ENCODE assay signal across 7 cellular contexts in the genomic region with DNA sequence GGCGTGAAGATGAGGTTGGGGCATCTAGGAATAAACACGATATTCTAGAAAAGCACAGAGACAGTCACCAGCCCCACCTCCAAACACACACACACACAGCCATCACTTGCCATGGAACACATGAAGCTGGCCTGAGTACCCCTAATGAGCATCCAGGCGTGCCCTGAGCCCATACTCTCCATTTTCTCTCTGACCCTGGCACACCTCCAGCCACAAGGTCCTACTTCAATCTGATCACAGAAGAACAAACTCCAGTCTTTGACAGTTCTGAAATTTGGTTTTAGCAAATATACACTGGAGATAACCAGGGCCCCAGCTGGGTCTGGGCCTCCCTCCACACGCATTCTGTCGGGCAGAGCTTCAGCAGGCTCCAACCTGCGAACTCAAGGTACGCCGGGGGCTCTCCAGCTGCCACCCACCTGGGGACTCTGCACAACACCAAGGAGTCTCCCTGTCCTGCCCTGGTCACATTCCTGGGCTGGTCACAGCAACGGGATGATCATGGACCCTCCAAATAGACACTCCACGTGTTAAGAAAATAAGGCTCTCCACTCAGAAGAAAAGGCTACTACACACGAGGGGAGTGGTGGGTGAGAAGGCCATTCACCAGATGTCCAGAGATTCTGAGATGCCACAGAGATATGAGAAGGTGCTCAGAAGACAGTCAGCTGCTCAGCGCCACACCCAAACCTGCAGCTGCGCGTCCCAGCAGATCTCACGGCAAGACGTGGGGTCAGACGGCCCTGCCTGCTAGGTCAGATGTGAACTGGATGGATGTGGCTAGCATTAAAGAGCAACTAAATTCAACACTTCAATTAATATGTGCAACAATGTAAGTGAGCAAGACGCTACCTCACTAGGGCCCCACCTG.
A peak's percentile ranks its signal among the peaks of the same experiment; 100 is the strongest.
DNase-seq lines count a peak whose midpoint lies in the region; ATAC-seq and TF ChIP-seq lines count a peak whose summit lies in the region.

No MANE protein-coding gene starts in this region.

- in situ Hi-C loops in brain microvascular endothelial cell (cut with HindIII; ENCODE audit: low pct_ligation_motif_present, low sequenced_read_pairs), result no loop called here

- peaks cover 67% of the 10 kb centered on the region for H3K4me1 ChIP-seq in parathyroid adenoma

- no peaks in the 10 kb centered on the region for H3K9me3 ChIP-seq in parathyroid adenoma (ENCODE audit: control insufficient read depth, low read length)

- H3K4me3 ChIP-seq in brain microvascular endothelial cell (ENCODE audit: low read depth, low read length) (no peak overlapping the region), parathyroid adenoma (ENCODE audit: low read depth, low read length) (no peak overlapping the region)

- ATAC-seq in GM19463 (IDR thresholded peaks at IDR 0.05; ENCODE audit: unreplicated experiment) (peak; percentile 10), HG03139 (IDR thresholded peaks at IDR 0.05; ENCODE audit: unreplicated experiment) (peak; percentile 7)

- H3K27ac ChIP-seq in brain microvascular endothelial cell (peak overlapping the region; percentile 28), parathyroid adenoma (peak overlapping the region; percentile 76)

- TF ChIP-seq CTCF in brain microvascular endothelial cell (IDR thresholded peaks at IDR 0.05; ENCODE audit: low read depth, low read length, missing control alignments) (no peak), parathyroid adenoma (IDR thresholded peaks at IDR 0.05) (no peak)

- H2AFZ ChIP-seq in parathyroid adenoma, result no peak overlapping the region

- H3K27me3 ChIP-seq in brain microvascular endothelial cell (replicated peaks) (no peaks in the 10 kb centered on the region), parathyroid adenoma (ENCODE audit: control insufficient read depth, insufficient read depth, low read length) (no peaks in the 10 kb centered on the region)

- H3K36me3 ChIP-seq in brain microvascular endothelial cell (replicated peaks), result no peaks in the 10 kb centered on the region
- no peaks in the 10 kb centered on the region for H3K36me3 ChIP-seq in parathyroid adenoma (ENCODE audit: control insufficient read depth, insufficient read depth, low read length)

- H3K4me2 ChIP-seq in parathyroid adenoma (ENCODE audit: low read length), result no peak overlapping the region

- H3K9ac ChIP-seq in parathyroid adenoma, result no peak overlapping the region

- peaks cover 76% of the 10 kb centered on the region for H3K79me2 ChIP-seq in parathyroid adenoma

- DNase-seq in brain microvascular endothelial cell, result no peak
- DNase-seq in DMS153 (lab: John Stamatoyannopoulos, UW), result no peak
- no peak for DNase-seq in Ammon's horn (ENCODE audit: low spot score)
- DNase-seq in NK-92 (lab: John Stamatoyannopoulos, UW; ENCODE audit: unreplicated experiment), result no peak
